In the genomic region with DNA sequence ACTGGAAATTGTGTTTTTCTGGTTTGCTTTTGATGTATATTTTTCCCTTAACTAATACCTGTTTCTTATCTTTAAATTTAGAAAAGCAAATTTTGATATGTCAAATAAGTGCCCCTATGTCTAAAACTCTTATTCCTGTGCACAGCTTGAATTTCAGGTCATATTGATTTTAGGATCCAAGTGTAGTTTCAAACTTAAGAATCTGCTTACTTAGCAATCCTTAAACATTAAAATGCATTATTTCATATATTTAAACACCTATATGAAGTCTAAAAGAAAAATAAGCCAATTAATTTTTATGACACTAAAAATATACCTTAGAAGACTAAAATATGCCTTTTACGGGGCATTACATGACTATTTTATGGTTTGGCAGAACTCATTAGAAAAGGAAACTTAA, we compare ENCODE assay signal across 4 cellular contexts.
A peak's percentile ranks its signal among the peaks of the same experiment; 100 is the strongest.
TF ChIP-seq lines count a peak whose summit lies in the region.

No MANE protein-coding gene starts in this region.

TF ChIP-seq in HepG2, 621 proteins besides CTCF, POLR2A, EP300 and RAD21 (continues in another document):
- TF ChIP-seq MAFF (IDR thresholded peaks at IDR 0.05; ENCODE audit: low read depth, low read length): peak; percentile 68; the same call in 1 of the 2 replicates
- no peak for TF ChIP-seq HNRNPL (IDR thresholded peaks at IDR 0.05; ENCODE audit: low read depth, low read length)
- TF ChIP-seq, protein P1, sequence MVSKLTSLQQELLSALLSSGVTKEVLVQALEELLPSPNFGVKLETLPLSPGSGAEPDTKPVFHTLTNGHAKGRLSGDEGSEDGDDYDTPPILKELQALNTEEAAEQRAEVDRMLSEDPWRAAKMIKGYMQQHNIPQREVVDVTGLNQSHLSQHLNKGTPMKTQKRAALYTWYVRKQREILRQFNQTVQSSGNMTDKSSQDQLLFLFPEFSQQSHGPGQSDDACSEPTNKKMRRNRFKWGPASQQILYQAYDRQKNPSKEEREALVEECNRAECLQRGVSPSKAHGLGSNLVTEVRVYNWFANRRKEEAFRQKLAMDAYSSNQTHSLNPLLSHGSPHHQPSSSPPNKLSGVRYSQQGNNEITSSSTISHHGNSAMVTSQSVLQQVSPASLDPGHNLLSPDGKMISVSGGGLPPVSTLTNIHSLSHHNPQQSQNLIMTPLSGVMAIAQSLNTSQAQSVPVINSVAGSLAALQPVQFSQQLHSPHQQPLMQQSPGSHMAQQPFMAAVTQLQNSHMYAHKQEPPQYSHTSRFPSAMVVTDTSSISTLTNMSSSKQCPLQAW (CRISPR knock-in tag; IDR thresholded peaks at IDR 0.05): no peak
- TF ChIP-seq, protein P2, sequence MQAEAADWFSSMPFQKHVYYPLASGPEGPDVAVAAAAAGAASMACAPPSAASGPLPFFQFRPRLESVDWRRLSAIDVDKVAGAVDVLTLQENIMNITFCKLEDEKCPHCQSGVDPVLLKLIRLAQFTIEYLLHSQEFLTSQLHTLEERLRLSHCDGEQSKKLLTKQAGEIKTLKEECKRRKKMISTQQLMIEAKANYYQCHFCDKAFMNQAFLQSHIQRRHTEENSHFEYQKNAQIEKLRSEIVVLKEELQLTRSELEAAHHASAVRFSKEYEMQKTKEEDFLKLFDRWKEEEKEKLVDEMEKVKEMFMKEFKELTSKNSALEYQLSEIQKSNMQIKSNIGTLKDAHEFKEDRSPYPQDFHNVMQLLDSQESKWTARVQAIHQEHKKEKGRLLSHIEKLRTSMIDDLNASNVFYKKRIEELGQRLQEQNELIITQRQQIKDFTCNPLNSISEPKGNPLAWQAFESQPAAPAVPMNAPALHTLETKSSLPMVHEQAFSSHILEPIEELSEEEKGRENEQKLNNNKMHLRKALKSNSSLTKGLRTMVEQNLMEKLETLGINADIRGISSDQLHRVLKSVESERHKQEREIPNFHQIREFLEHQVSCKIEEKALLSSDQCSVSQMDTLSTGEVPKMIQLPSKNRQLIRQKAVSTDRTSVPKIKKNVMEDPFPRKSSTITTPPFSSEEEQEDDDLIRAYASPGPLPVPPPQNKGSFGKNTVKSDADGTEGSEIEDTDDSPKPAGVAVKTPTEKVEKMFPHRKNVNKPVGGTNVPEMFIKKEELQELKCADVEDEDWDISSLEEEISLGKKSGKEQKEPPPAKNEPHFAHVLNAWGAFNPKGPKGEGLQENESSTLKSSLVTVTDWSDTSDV (CRISPR knock-in tag; IDR thresholded peaks at IDR 0.05): no peak
- TF ChIP-seq MAFK (conservative IDR thresholded peaks at IDR 0.05 in 1 of 2, IDR thresholded peaks at IDR 0.05 in 1 of 2; ENCODE audit: low read length in 2 of 2): peak; percentile 54 to 80
- TF ChIP-seq CCDC6 (CRISPR knock-in tag; IDR thresholded peaks at IDR 0.05): no peak

TF ChIP-seq in A549, 52 proteins besides CTCF, POLR2A, EP300 and RAD21:
- TF ChIP-seq GATA3 (IDR thresholded peaks at IDR 0.05; ENCODE audit: borderline replicate concordance) (no peak), MAFK (IDR thresholded peaks at IDR 0.05; ENCODE audit: partially characterized antibody) (peak; percentile 78)

TF ChIP-seq in IMR-90, 13 proteins besides CTCF, POLR2A, EP300 and RAD21:
- TF ChIP-seq SMC3 (IDR thresholded peaks at IDR 0.05; ENCODE audit: low read depth, low read length) (no peak), MAFK (IDR thresholded peaks at IDR 0.05; ENCODE audit: low read depth, low read length) (peak; percentile 74)

TF ChIP-seq in K562, 482 proteins besides CTCF, POLR2A, EP300 and RAD21:
- TF ChIP-seq ZNF274 (IDR thresholded peaks at IDR 0.05; ENCODE audit: borderline replicate concordance, low read depth, low read length) (no peak), PRPF4 (IDR thresholded peaks at IDR 0.05; ENCODE audit: insufficient read depth, low read depth, low read length, poor library complexity, severe bottlenecking) (no peak), ZNF316 (IDR thresholded peaks at IDR 0.05) (0 out of 2 replicates have a peak, but pooled peaks have one; percentile 21)
